In the genomic region with DNA sequence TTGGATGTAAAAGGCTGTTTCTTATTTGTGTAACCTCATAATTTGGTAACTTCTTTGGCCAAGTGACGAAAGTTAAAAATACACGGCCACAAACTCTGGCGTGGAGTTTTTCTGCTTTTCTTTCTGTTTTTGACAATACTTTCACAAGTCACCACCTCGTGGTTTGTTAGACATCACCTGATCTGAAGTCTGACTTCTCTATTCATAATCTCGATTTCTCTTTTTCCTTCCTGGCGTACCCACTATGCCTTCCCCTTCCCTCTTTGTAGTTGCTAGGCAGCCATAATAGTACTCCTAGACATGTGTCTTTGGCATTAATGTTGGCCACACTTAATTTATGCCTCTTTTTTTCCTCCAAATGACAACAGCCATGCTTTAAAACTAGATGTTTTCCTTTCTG, we compare ENCODE assay signal across 28 cellular contexts.
A peak's percentile ranks its signal among the peaks of the same experiment; 100 is the strongest.
DNase-seq lines count a peak whose midpoint lies in the region; ATAC-seq and TF ChIP-seq lines count a peak whose summit lies in the region.
"Had no signal": no experiment of that assay in that cellular context is flagged by ENCODE, and none has a peak within 500 bp of the region (broad histone marks: within the 10 kb centered on the region; RNA-seq: fewer than 3 reads in every experiment).

No MANE protein-coding gene starts in this region.

- peaks cover 30% of the 10 kb centered on the region for H3K36me3 ChIP-seq in endodermal cell (ENCODE audit: control insufficient read depth, insufficient read depth, low read length)
- H3K36me3 ChIP-seq in heart left ventricle: peaks cover 0 to 57% (median 26%) of the 10 kb centered on the region in 9 donors
- peaks cover 0 to 9% of the 10 kb centered on the region in 2 donors for H3K36me3 ChIP-seq in gastrocnemius medialis

- no peak overlapping the region for H3K4me3 Mint-ChIP-seq in endodermal cell
- H3K4me3 Mint-ChIP-seq: activated CD4-positive, alpha-beta T cell treated with anti-CD3 and anti-CD28 coated beads, Interleukin-2, amount 10 ng/mL, durations not matched to agents 7 days and 5 days; activated naive CD8-positive, alpha-beta T cell; activated T-helper 17 cell treated with anti-CD3 and anti-CD28 coated beads, Interleukin-2, amount 50 U/mL, for 72 hours; CD8-positive, alpha-beta memory T cell; central memory CD8-positive, alpha-beta T cell; immature natural killer cell; T-helper 17 cell had no signal

- peak; percentile 74 for ATAC-seq in GM18517 (IDR thresholded peaks at IDR 0.05; ENCODE audit: unreplicated experiment)
- peak; percentile 62 for ATAC-seq in HG02885 (IDR thresholded peaks at IDR 0.05; ENCODE audit: poor library complexity, unreplicated experiment)
- ATAC-seq in sciatic nerve: peak; percentile 34
- ATAC-seq in heart left ventricle: no peak
- no peak for ATAC-seq in gastrocnemius medialis
- ATAC-seq: activated T-helper 17 cell treated with anti-CD3 and anti-CD28 coated beads, Interleukin-2, amount 50 U/mL, for 72 hours; left ventricle myocardium superior; Panc1; T-helper 17 cell had no signal

- no peak overlapping the region for H3K27ac Mint-ChIP-seq in endodermal cell
- H3K27ac Mint-ChIP-seq: activated CD4-positive, alpha-beta T cell treated with anti-CD3 and anti-CD28 coated beads, Interleukin-2, amount 10 ng/mL, durations not matched to agents 7 days and 5 days; activated naive CD8-positive, alpha-beta T cell; activated T-helper 17 cell treated with anti-CD3 and anti-CD28 coated beads, Interleukin-2, amount 50 U/mL, for 72 hours; CD8-positive, alpha-beta memory T cell; immature natural killer cell; T-helper 17 cell had no signal

- H3K27me3 ChIP-seq in endodermal cell (ENCODE audit: control insufficient read depth, insufficient read depth, low read length, poor library complexity, severe bottlenecking): no peaks in the 10 kb centered on the region
- H3K27me3 ChIP-seq in heart left ventricle: no peaks in the 10 kb centered on the region
- H3K27me3 ChIP-seq in gastrocnemius medialis: no peaks in the 10 kb centered on the region
- H3K27me3 ChIP-seq: ascending aorta, hepatocyte, SJCRH30, testis, vagina had no signal

- no peaks in the 10 kb centered on the region for H3K27me3 Mint-ChIP-seq in endodermal cell (ENCODE audit: insufficient read depth)
- H3K27me3 Mint-ChIP-seq: activated CD4-positive, alpha-beta T cell treated with anti-CD3 and anti-CD28 coated beads, Interleukin-2, amount 10 ng/mL, durations not matched to agents 7 days and 5 days; activated naive CD8-positive, alpha-beta T cell; activated T-helper 17 cell treated with anti-CD3 and anti-CD28 coated beads, Interleukin-2, amount 50 U/mL, for 72 hours; CD8-positive, alpha-beta memory T cell; central memory CD8-positive, alpha-beta T cell; T-helper 17 cell had no signal

- H3K4me1 ChIP-seq in endodermal cell (ENCODE audit: control insufficient read depth, insufficient read depth, low read length) (no peaks in the 10 kb centered on the region), heart left ventricle (peaks cover 0 to 7% (median 0%) of the 10 kb centered on the region in 12 donors), gastrocnemius medialis (peaks cover 0 to 10% of the 10 kb centered on the region in 2 donors)
- H3K4me1 ChIP-seq: ascending aorta, SJCRH30, testis had no signal

- no peak overlapping the region for H3K4me3 ChIP-seq in endodermal cell (ENCODE audit: low read length)
- no peak overlapping the region for H3K4me3 ChIP-seq in heart left ventricle
- H3K4me3 ChIP-seq in gastrocnemius medialis: no peak overlapping the region
- H3K4me3 ChIP-seq: ascending aorta, hepatocyte, psoas muscle, SJCRH30, testis, vagina had no signal

- no peak for TF ChIP-seq CTCF in endodermal cell (conservative IDR thresholded peaks at IDR 0.05)
- TF ChIP-seq CTCF in heart left ventricle (IDR thresholded peaks at IDR 0.05): no peak
- TF ChIP-seq CTCF in gastrocnemius medialis (IDR thresholded peaks at IDR 0.05 in 4 of 5, conservative IDR thresholded peaks at IDR 0.05 in 1 of 5): no peak

- no peak for TF ChIP-seq POLR2A in heart left ventricle (IDR thresholded peaks at IDR 0.05)
- TF ChIP-seq POLR2A in gastrocnemius medialis (IDR thresholded peaks at IDR 0.05): no peak

- DNase-seq in endodermal cell: no peak
- DNase-seq in sciatic nerve (ENCODE audit: low spot score): no peak
- no peak for DNase-seq in heart left ventricle
- no peak for DNase-seq in gastrocnemius medialis
- DNase-seq in DMS79 treated with DMSO at 0.1 percent for 48 hours (lab: John Stamatoyannopoulos, UW): no peak
- DNase-seq: activated CD4-positive, alpha-beta T cell treated with anti-CD3 and anti-CD28 coated beads, Interleukin-2, amount 10 ng/mL, durations not matched to agents 7 days and 5 days; CD8-positive, alpha-beta memory T cell; GF-D8; immature natural killer cell; left ventricle myocardium superior; NCI-H187; NCI-H774; psoas muscle; SJCRH30; small intestine; stimulated activated naive CD4-positive, alpha-beta T cell; T-helper 17 cell; testis had no signal

- no peaks in the 10 kb centered on the region for H3K9me3 Mint-ChIP-seq in endodermal cell
- H3K9me3 Mint-ChIP-seq: activated CD4-positive, alpha-beta T cell treated with anti-CD3 and anti-CD28 coated beads, Interleukin-2, amount 10 ng/mL, durations not matched to agents 7 days and 5 days; activated T-helper 17 cell treated with anti-CD3 and anti-CD28 coated beads, Interleukin-2, amount 50 U/mL, for 72 hours; CD8-positive, alpha-beta memory T cell; central memory CD8-positive, alpha-beta T cell; immature natural killer cell had no signal

- in situ Hi-C loops in gastrocnemius medialis (cut with MboI; ENCODE audit: low sequenced_read_pairs in 4 of 4): no loop called here

- H3K4me1 Mint-ChIP-seq in endodermal cell: peaks cover 2% of the 10 kb centered on the region

- intact Hi-C loops in sciatic nerve (cut with DNase I) (no loop called here), heart left ventricle (cut with DNase I) (no loop called here), gastrocnemius medialis (cut with DNase I; ENCODE audit: low total_unique reads) (no loop called here)

- H3K36me3 Mint-ChIP-seq in endodermal cell (ENCODE audit: low read depth): peaks cover 13% of the 10 kb centered on the region

- H3K9me3 ChIP-seq in endodermal cell (ENCODE audit: control insufficient read depth, low read length) (no peaks in the 10 kb centered on the region), heart left ventricle (no peaks in the 10 kb centered on the region), gastrocnemius medialis (no peaks in the 10 kb centered on the region)
- H3K9me3 ChIP-seq: ascending aorta, psoas muscle, SJCRH30, testis, vagina had no signal

- H3K9ac ChIP-seq in endodermal cell (ENCODE audit: extremely low read depth, low read length, poor library complexity, severe bottlenecking): no peak overlapping the region
- H3K9ac ChIP-seq: KMS-11 had no signal

- peak overlapping the region; percentile 53 for H3K27ac ChIP-seq in endodermal cell (ENCODE audit: low read depth, low read length)
- no peak overlapping the region for H3K27ac ChIP-seq in heart left ventricle
- peak overlapping the region in 1 of 4 donors; percentile 5 for H3K27ac ChIP-seq in gastrocnemius medialis
- H3K27ac ChIP-seq: ascending aorta, hepatocyte, KMS-11, psoas muscle, SJCRH30, testis, vagina had no signal

- WGBS in endodermal cell (ENCODE audit: insufficient coverage in 1 of 2, insufficient read length in 1 of 2), 2 experiments: 81 to 90% methylated on average over 4 to 6 of the region's 6 CpGs
- WGBS in heart left ventricle, 4 donors: 84 to 88% (median 86%) methylated on average over 6 of the region's 6 CpGs

Comparison
In these comparisons a context has a peak if more than half of its experiments do, and no peak if none do; other contexts are left out.
1. ATAC-seq: peak in GM18517 (single experiment), HG02885 (single experiment) and sciatic nerve (single experiment); none in heart left ventricle (0 of 4) and gastrocnemius medialis (0 of 2).